In the genomic region with DNA sequence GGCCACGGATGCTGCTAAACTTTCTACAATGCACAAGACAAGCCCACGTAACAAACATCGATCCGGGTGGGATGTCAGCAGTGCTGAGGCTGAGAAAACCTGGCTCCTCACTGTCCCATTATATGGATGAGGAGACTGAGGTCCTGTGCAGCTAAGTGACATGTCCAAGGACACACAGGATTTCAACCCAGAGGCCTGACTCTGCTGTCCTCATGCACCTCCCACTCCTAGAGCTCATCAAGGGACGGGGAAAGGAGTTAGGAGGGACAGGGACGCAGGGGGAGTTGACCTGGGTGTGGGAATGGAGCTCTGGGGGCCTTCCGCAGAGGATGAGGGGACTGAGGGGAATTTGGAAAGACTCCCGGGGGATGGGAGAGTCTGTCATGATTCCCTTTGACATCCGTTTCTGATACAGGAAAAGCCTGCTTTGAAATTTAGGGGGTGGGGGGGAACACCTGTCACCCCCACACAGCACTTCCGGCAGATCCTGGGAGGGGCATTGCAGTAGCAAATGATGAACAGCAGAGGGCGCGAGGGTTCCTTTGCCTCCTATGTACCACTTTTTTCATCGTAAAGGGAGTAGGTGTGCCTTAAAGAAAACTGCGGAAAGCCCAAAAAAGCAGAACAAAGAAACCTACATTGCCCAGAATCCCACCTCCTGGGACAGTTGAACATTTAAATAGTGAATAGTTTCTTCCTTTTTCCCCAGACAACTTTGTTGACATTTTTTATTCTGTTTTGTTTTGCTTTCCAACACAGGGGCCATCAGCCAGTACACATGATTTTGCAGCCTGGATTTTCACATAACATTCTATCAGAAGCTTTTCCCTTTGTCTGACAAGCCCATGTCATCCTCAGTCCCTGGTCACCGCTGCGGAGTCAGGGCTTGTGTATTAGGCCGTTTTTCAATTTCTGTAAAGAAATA, we compare ENCODE assay signal across 8 cellular contexts. TPM values are rescaled to one million over a fixed set of nuclear protein-coding genes. Genes with fewer than 3 reads are reported as not detected.
DNase-seq lines count a peak whose midpoint lies in the region; ATAC-seq and TF ChIP-seq lines count a peak whose summit lies in the region.

No MANE protein-coding gene starts in this region.

- no peak for TF ChIP-seq POLR2A in transverse colon (IDR thresholded peaks at IDR 0.05)

- H3K27ac ChIP-seq in OCI-LY1 (ENCODE audit: low read depth, low read length, poor library complexity, severe bottlenecking) (no peak overlapping the region), osteoblast (ENCODE audit: low read depth, low read length) (no peak overlapping the region), transverse colon (no peak overlapping the region)

- in situ Hi-C loops in transverse colon (cut with MboI; ENCODE audit: low pct_ligation_motif_present in 1 of 4, low pct_unique_long_range_greater_than_20kb in 1 of 4, low sequenced_read_pairs in 3 of 4): loop anchor here (10.0 to 25.0 kb wide), 3 partner anchors 404 to 629 kb away; no protein-coding TSS in a partner anchor

- peak; percentile 87 for TF ChIP-seq CTCF in OCI-LY1 (IDR thresholded peaks at IDR 0.05; ENCODE audit: low read length)
- peak; percentile 94 for TF ChIP-seq CTCF in fibroblast of mammary gland (conservative IDR thresholded peaks at IDR 0.05; ENCODE audit: control insufficient read depth, insufficient read depth, low read depth, low read length)
- TF ChIP-seq CTCF in osteoblast (IDR thresholded peaks at IDR 0.05; ENCODE audit: extremely low read depth, low read depth, low read length): peak; percentile 98
- peak; percentile 90 to 96 (median 95) for TF ChIP-seq CTCF in transverse colon (IDR thresholded peaks at IDR 0.05)

- 42 to 51% methylated on average over 9 to 17 of the region's 17 CpGs for WGBS in transverse colon (ENCODE audit: low coverage in 1 of 2), 2 donors

- H3K27ac Mint-ChIP-seq in activated T-cell treated with anti-CD3 and anti-CD28 coated beads, Interleukin-2, amount 50 U/mL, for 24 hours: no peak overlapping the region

- H2AFZ ChIP-seq in OCI-LY1 (ENCODE audit: low read length) (no peak overlapping the region), osteoblast (ENCODE audit: low read length) (peak overlapping the region; percentile 44)

- DNase-seq in COR-L47 (lab: John Stamatoyannopoulos, UW) (peak; percentile 48), HuH-7.5 (ENCODE audit: low spot score) (peak; percentile 59), fibroblast of mammary gland (ENCODE audit: low read depth) (peak; percentile 58), osteoblast (ENCODE audit: insufficient read length, low spot score, missing footprints) (peak; percentile 93), transverse colon (peak; percentile 51)
- DNase-seq in activated T-cell treated with anti-CD3 and anti-CD28 coated beads, Interleukin-2, amount 50 U/mL, for 24 hours: peak; percentile 67

- H3F3A ChIP-seq in OCI-LY1 (ENCODE audit: insufficient read depth, low read length): no peaks in the 10 kb centered on the region

- no peaks in the 10 kb centered on the region for H3K36me3 Mint-ChIP-seq in activated T-cell treated with anti-CD3 and anti-CD28 coated beads, Interleukin-2, amount 50 U/mL, for 24 hours (ENCODE audit: low read depth)

- no peak overlapping the region for H3K4me3 Mint-ChIP-seq in activated T-cell treated with anti-CD3 and anti-CD28 coated beads, Interleukin-2, amount 50 U/mL, for 24 hours

- no peaks in the 10 kb centered on the region for H3K9me2 ChIP-seq in OCI-LY1 (ENCODE audit: low read depth, low read length)

- no peaks in the 10 kb centered on the region for H3K9me3 Mint-ChIP-seq in activated T-cell treated with anti-CD3 and anti-CD28 coated beads, Interleukin-2, amount 50 U/mL, for 24 hours

- H3K27me3 Mint-ChIP-seq in activated T-cell treated with anti-CD3 and anti-CD28 coated beads, Interleukin-2, amount 50 U/mL, for 24 hours: peaks cover 12% of the 10 kb centered on the region

- no peak overlapping the region for H3K4me2 ChIP-seq in OCI-LY1 (ENCODE audit: low read length)
- H3K4me2 ChIP-seq in osteoblast (ENCODE audit: insufficient read depth, low read length): peak overlapping the region; percentile 38

- H3K9me3 ChIP-seq in OCI-LY1 (ENCODE audit: low read length) (no peaks in the 10 kb centered on the region), osteoblast (ENCODE audit: low read depth, low read length) (no peaks in the 10 kb centered on the region), transverse colon (no peaks in the 10 kb centered on the region)

- TF ChIP-seq EP300 in transverse colon (IDR thresholded peaks at IDR 0.05; ENCODE audit: low read depth): no peak

- intact Hi-C loops in transverse colon (cut with DNase I; ENCODE audit: low total_unique reads): no loop called here

- H3K79me2 ChIP-seq in OCI-LY1 (ENCODE audit: insufficient read depth, low read length) (no peaks in the 10 kb centered on the region), osteoblast (ENCODE audit: insufficient read depth, low read length) (no peaks in the 10 kb centered on the region)

- H3K4me1 Mint-ChIP-seq in activated T-cell treated with anti-CD3 and anti-CD28 coated beads, Interleukin-2, amount 50 U/mL, for 24 hours (ENCODE audit: low read depth): peaks cover 2% of the 10 kb centered on the region

- H3K9ac ChIP-seq in OCI-LY1 (ENCODE audit: low read length): no peak overlapping the region

- no peak overlapping the region for H3K4me3 ChIP-seq in OCI-LY1 (ENCODE audit: low read depth, low read length, poor library complexity, severe bottlenecking)
- no peak overlapping the region for H3K4me3 ChIP-seq in fibroblast of mammary gland (ENCODE audit: control insufficient read depth, low read depth, low read length)
- H3K4me3 ChIP-seq in osteoblast (ENCODE audit: insufficient read depth, low read length): no peak overlapping the region
- no peak overlapping the region for H3K4me3 ChIP-seq in transverse colon

- H3K4me1 ChIP-seq in OCI-LY1 (ENCODE audit: insufficient read depth, low read length, severe bottlenecking) (no peaks in the 10 kb centered on the region), osteoblast (ENCODE audit: insufficient read depth, low read length) (peaks cover 3% of the 10 kb centered on the region), transverse colon (peaks cover 0 to 4% (median 0%) of the 10 kb centered on the region in 4 donors)

- H3K36me3 ChIP-seq in OCI-LY1 (ENCODE audit: insufficient read depth, low read length) (no peaks in the 10 kb centered on the region), osteoblast (ENCODE audit: insufficient read depth, low read length) (no peaks in the 10 kb centered on the region), transverse colon (no peaks in the 10 kb centered on the region)

- no peaks in the 10 kb centered on the region for H4K20me1 ChIP-seq in OCI-LY1 (ENCODE audit: insufficient read depth, low read length)
- no peaks in the 10 kb centered on the region for H4K20me1 ChIP-seq in osteoblast (ENCODE audit: insufficient read depth, low read length)

- no peak for ATAC-seq in HG02623 (IDR thresholded peaks at IDR 0.05; ENCODE audit: unreplicated experiment)

- H3K27me3 ChIP-seq in OCI-LY1 (ENCODE audit: insufficient read depth, low read length) (no peaks in the 10 kb centered on the region), osteoblast (ENCODE audit: insufficient read depth, low read length) (peaks cover 4% of the 10 kb centered on the region), transverse colon (no peaks in the 10 kb centered on the region)

RNA-seq across cellular contexts. Expression of a gene that starts 48.6 kb away (rescaled TPM):
- 44.2 and 47.4 TPM in 2 replicates for total RNA-seq in osteoblast
- total RNA-seq in transverse colon: 10 to 100 TPM in 3 of 4 donors, 1 to 10 TPM in 1; 8.2 to 33.5 (median 15.2) TPM
